5 cellular contexts compared by ENCODE assay signal in genomic region chr10:121853950-121854349, GRCh38.
"Had no signal": no experiment of that assay in that cellular context is flagged by ENCODE, and none has a peak within 500 bp of the region (broad histone marks: within the 10 kb centered on the region; RNA-seq: fewer than 3 reads in every experiment).

No MANE protein-coding gene starts in this region.

- H3K4me2 ChIP-seq: GM23338 had no signal

- H3K4me3 ChIP-seq: GM23338 had no signal

- H3K27ac Mint-ChIP-seq: GM23338 had no signal

- H3K4me3 Mint-ChIP-seq: GM23338, H9 had no signal

- ATAC-seq: GM23338 had no signal

- H2AFZ ChIP-seq: GM23338 had no signal

- DNase-seq: H9, HCEC 1CT, IMR-90, KBM-7 had no signal

- H3K4me1 Mint-ChIP-seq: GM23338 had no signal
